In genomic region chr3:46024131-46024530, GRCh38 we compare ENCODE assay signal across 23 cellular contexts. TPM values are rescaled to one million over a fixed set of nuclear protein-coding genes. Genes with fewer than 3 reads are reported as not detected.
DNase-seq lines count a peak whose midpoint lies in the region; ATAC-seq and TF ChIP-seq lines count a peak whose summit lies in the region.
"Had no signal": no experiment of that assay in that cellular context is flagged by ENCODE, and none has a peak within 500 bp of the region (broad histone marks: within the 10 kb centered on the region; RNA-seq: fewer than 3 reads in every experiment).

No MANE protein-coding gene starts in this region.

- no peak overlapping the region for H3K4me3 ChIP-seq in right cardiac atrium (ENCODE audit: low read length)
- H3K4me3 ChIP-seq in heart left ventricle, result no peak overlapping the region
- no peak overlapping the region for H3K4me3 ChIP-seq in fibroblast of villous mesenchyme (ENCODE audit: low read depth, low read length)
- no peak overlapping the region for H3K4me3 ChIP-seq in thyroid gland (replicated peaks in 1 of 3)
- H3K4me3 ChIP-seq: GM23338, HAP-1, Peyer's patch, SJCRH30 had no signal

- H3K4me1 ChIP-seq in right cardiac atrium (ENCODE audit: control insufficient read depth, insufficient read depth, low read length) (no peaks in the 10 kb centered on the region), heart left ventricle (no peaks in the 10 kb centered on the region), thyroid gland (no peaks in the 10 kb centered on the region)
- H3K4me1 ChIP-seq: BE2C, HAP-1, Peyer's patch, SJCRH30 had no signal

- ATAC-seq in right cardiac atrium, result peak; percentile 65 to 74
- ATAC-seq in heart left ventricle, result no peak
- ATAC-seq in HG03521 (IDR thresholded peaks at IDR 0.05; ENCODE audit: unreplicated experiment), result no peak
- ATAC-seq: GM23338 had no signal

- peaks cover 1% of the 10 kb centered on the region for H3K9me3 ChIP-seq in right cardiac atrium (ENCODE audit: control insufficient read depth, low read length)
- H3K9me3 ChIP-seq in heart left ventricle, result peaks cover 0 to 25% (median 9%) of the 10 kb centered on the region in 12 donors
- H3K9me3 ChIP-seq in thyroid gland, result no peaks in the 10 kb centered on the region
- H3K9me3 ChIP-seq: BE2C, HAP-1, SJCRH30 had no signal

- TF ChIP-seq POLR2A in heart left ventricle (IDR thresholded peaks at IDR 0.05) (no peak), thyroid gland (IDR thresholded peaks at IDR 0.05) (no peak)

- H3K36me3 ChIP-seq in heart left ventricle (no peaks in the 10 kb centered on the region), thyroid gland (no peaks in the 10 kb centered on the region)
- H3K36me3 ChIP-seq: BE2C, HAP-1, Peyer's patch, SJCRH30 had no signal

- WGBS in right cardiac atrium, result 30% methylated on average over 3 of the region's 3 CpGs
- WGBS in heart left ventricle, 4 donors, result 50 to 62% (median 53%) methylated on average over 3 of the region's 3 CpGs
- 61 to 81% methylated on average over 3 of the region's 3 CpGs for WGBS in thyroid gland, 2 donors

- no peak for DNase-seq in right cardiac atrium
- no peak for DNase-seq in heart left ventricle
- peak; percentile 39 for DNase-seq in dermis blood vessel endothelial cell
- peak; percentile 63 for DNase-seq in fibroblast of villous mesenchyme (ENCODE audit: low read depth)
- no peak for DNase-seq in amniotic stem cell (lab: John Stamatoyannopoulos, UW)
- DNase-seq in kidney tubule cell (ENCODE audit: low spot score), result no peak
- DNase-seq in thyroid gland, result no peak
- DNase-seq: BE2C, DMS79, NCI-H1694, NCI-H2081, NCI-H2171, NCI-H345, NCI-H524 treated with DMSO at 0.1 percent for 48 hours, NCI-H82, Peyer's patch, SJCRH30 had no signal

- H3K27ac ChIP-seq in right cardiac atrium (ENCODE audit: low read length) (no peak overlapping the region), heart left ventricle (no peak overlapping the region), thyroid gland (no peak overlapping the region)
- H3K27ac ChIP-seq: HL-60, KMS-11, Peyer's patch, SJCRH30 had no signal

- TF ChIP-seq CTCF in heart left ventricle (IDR thresholded peaks at IDR 0.05), result no peak
- no peak for TF ChIP-seq CTCF in fibroblast of villous mesenchyme (IDR thresholded peaks at IDR 0.05; ENCODE audit: insufficient read depth, low read depth, low read length)
- no peak for TF ChIP-seq CTCF in thyroid gland (IDR thresholded peaks at IDR 0.05)

- no peaks in the 10 kb centered on the region for H3K27me3 ChIP-seq in right cardiac atrium (ENCODE audit: control insufficient read depth, insufficient read depth)
- H3K27me3 ChIP-seq in heart left ventricle, result no peaks in the 10 kb centered on the region
- no peaks in the 10 kb centered on the region for H3K27me3 ChIP-seq in thyroid gland
- H3K27me3 ChIP-seq: BE2C, Peyer's patch, SJCRH30 had no signal

- intact Hi-C loops in right cardiac atrium (cut with DNase I) (no loop called here), heart left ventricle (cut with DNase I) (no loop called here), thyroid gland (cut with DNase I) (no loop called here)

RNA-seq across cellular contexts. Expression of gene XCR1, which starts 3.2 kb away (rescaled TPM):
- total RNA-seq in right cardiac atrium (under 1 TPM in 1 of 4 donors, not detected in 3; 0.06 TPM), heart left ventricle (under 1 TPM in 4 of 9 donors, not detected in 5; 0.06 to 0.64 (median 0.23) TPM), dermis blood vessel endothelial cell (not detected in 2 replicates), fibroblast of villous mesenchyme (not detected in 2 replicates), thyroid gland (not detected)
- polyA plus RNA-seq in right cardiac atrium (not detected), heart left ventricle (under 1 TPM in 1 of 2 donors, not detected in 1; 0.03 TPM)
- total RNA-seq: A172, GM23338, Peyer's patch, SJCRH30 had no signal
- polyA plus RNA-seq: GM23338 had no signal

RNA-seq across cellular contexts. Expression of gene FYCO1, which starts 28.5 kb away (rescaled TPM):
- total RNA-seq in right cardiac atrium, result 100 to 1,000 TPM in 2 of 4 donors, 10 to 100 TPM in 2; 75.8 to 114 (median 97.0) TPM
- 62.7 TPM for polyA plus RNA-seq in right cardiac atrium
- 100 to 1,000 TPM in 6 of 9 donors, 10 to 100 TPM in 3; 57.3 to 195 (median 149) TPM for total RNA-seq in heart left ventricle
- polyA plus RNA-seq in heart left ventricle, result 10 to 100 TPM; 18.5 to 69.5 TPM
- total RNA-seq in dermis blood vessel endothelial cell, result 14.5 and 20.9 TPM in 2 replicates
- total RNA-seq in fibroblast of villous mesenchyme, result 20.6 and 23.7 TPM in 2 replicates
- total RNA-seq in thyroid gland, result 10 to 100 TPM; 38.2 to 66.6 (median 50.5) TPM

Comparison
In these comparisons a context has a peak if more than half of its experiments do, and no peak if none do; other contexts are left out.
1. ATAC-seq: peak in right cardiac atrium (2 of 2); none in heart left ventricle (0 of 4) and HG03521 (single experiment).
2. DNase-seq: peak in dermis blood vessel endothelial cell (single experiment) and fibroblast of villous mesenchyme (single experiment); none in right cardiac atrium (0 of 3), heart left ventricle (0 of 5), amniotic stem cell (single experiment), kidney tubule cell (single experiment) and thyroid gland (0 of 2).